1 cellular context compared by ENCODE assay signal in the genomic region with DNA sequence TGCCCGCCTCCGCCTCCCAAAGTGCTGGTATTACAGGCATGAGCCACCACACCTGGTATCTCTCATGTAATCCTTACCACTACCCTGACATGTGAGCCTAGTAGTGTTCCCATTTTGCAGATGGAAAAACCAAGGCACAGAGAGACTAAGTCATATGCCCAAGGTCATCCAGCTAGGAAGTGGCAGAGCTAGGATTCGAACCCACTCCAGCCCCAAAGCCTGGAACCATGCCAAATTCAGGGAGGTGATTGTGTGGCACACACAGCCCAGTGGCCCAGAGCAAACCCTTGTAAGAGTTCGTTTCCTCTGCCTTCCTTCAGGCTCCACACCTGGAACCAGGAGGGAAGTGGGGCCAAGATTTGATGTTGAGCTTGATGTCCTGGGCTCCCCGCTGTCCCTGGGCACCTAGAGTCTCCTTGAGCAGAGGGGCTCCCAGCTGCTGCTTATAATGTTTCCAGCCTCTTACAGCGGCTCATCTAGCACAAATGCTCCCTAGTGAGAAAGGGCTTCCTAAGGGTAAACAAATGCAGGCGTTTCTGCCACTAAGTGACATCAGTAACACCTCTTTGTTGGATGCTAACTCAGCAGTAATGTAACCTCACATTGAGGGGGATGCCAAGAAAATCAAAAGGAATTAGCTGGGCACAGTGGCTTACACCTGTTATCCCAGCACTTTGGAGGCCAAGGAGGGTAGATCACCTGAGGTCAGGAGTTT.
A peak's percentile ranks its signal among the peaks of the same experiment; 100 is the strongest.
TF ChIP-seq lines count a peak whose summit lies in the region.

No MANE protein-coding gene starts in this region.

TF ChIP-seq in Ishikawa, 13 proteins besides CTCF, POLR2A, EP300 and RAD21 (continued from another document):
- TF ChIP-seq, protein P1, sequence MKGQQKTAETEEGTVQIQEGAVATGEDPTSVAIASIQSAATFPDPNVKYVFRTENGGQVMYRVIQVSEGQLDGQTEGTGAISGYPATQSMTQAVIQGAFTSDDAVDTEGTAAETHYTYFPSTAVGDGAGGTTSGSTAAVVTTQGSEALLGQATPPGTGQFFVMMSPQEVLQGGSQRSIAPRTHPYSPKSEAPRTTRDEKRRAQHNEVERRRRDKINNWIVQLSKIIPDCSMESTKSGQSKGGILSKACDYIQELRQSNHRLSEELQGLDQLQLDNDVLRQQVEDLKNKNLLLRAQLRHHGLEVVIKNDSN (IDR thresholded peaks at IDR 0.05), result no peak
- TF ChIP-seq NFIC (IDR thresholded peaks at IDR 0.05) (peak; percentile 63), CREB1 (IDR thresholded peaks at IDR 0.05; ENCODE audit: low read depth) (no peak)
- TF ChIP-seq, protein P2, sequence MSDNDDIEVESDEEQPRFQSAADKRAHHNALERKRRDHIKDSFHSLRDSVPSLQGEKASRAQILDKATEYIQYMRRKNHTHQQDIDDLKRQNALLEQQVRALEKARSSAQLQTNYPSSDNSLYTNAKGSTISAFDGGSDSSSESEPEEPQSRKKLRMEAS (IDR thresholded peaks at IDR 0.05), result no peak
